ENCODE assay signal across 8 cellular contexts in genomic region chr11:77126861-77127673, GRCh38. TPM values are rescaled to one million over a fixed set of nuclear protein-coding genes. Genes with fewer than 3 reads are reported as not detected.
DNase-seq lines count a peak whose midpoint lies in the region; ATAC-seq and TF ChIP-seq lines count a peak whose summit lies in the region.

No MANE protein-coding gene starts in this region.

- H2AFZ ChIP-seq in SU-DHL-6 (ENCODE audit: low read depth, low read length, severe bottlenecking) (peak overlapping the region; percentile 49), hepatocyte (peak overlapping the region; percentile 86)

- H3K4me1 ChIP-seq in adrenal gland (replicated peaks in 1 of 2) (peaks cover 44 to 47% of the 10 kb centered on the region in 2 donors), hepatocyte (ENCODE audit: insufficient read depth) (peaks cover 13% of the 10 kb centered on the region)

- H4K20me1 ChIP-seq in SU-DHL-6 (ENCODE audit: low read depth, low read length) (no peaks in the 10 kb centered on the region), hepatocyte (ENCODE audit: insufficient read depth, poor library complexity, severe bottlenecking) (no peaks in the 10 kb centered on the region)

- 6 to 35% (median 7%) methylated on average over 4 to 33 of the region's 33 CpGs for WGBS in adrenal gland, 4 donors
- WGBS in hepatocyte (ENCODE audit: low lambda C conversion rate, missing lambda C conversion rate), result 6% methylated on average over 33 of the region's 33 CpGs

- H3K36me3 ChIP-seq in SU-DHL-6 (ENCODE audit: low read length) (no peaks in the 10 kb centered on the region), adrenal gland (replicated peaks in 1 of 2) (peaks cover 0 to 4% of the 10 kb centered on the region in 2 donors), hepatocyte (replicated peaks; ENCODE audit: insufficient read depth, low read depth) (no peaks in the 10 kb centered on the region)

- H3K4me2 ChIP-seq in SU-DHL-6 (ENCODE audit: low read depth, low read length, poor library complexity, severe bottlenecking), result peak overlapping the region; percentile 44
- peak overlapping the region; percentile 91 for H3K4me2 ChIP-seq in hepatocyte

- no peaks in the 10 kb centered on the region for H3K9me2 ChIP-seq in SU-DHL-6 (replicated peaks; ENCODE audit: insufficient read depth, low read length)
- no peaks in the 10 kb centered on the region for H3K9me2 ChIP-seq in hepatocyte (replicated peaks; ENCODE audit: insufficient read depth)

- TF ChIP-seq CTCF in HL-60 (IDR thresholded peaks at IDR 0.05; ENCODE audit: insufficient read depth, low read length), result peak; percentile 80
- peak; percentile 97 for TF ChIP-seq CTCF in SU-DHL-6 (IDR thresholded peaks at IDR 0.05; ENCODE audit: insufficient read depth, low read length, poor library complexity, severe bottlenecking)
- peak; percentile 97 to 100 (median 100) for TF ChIP-seq CTCF in adrenal gland (IDR thresholded peaks at IDR 0.05)
- TF ChIP-seq CTCF in hepatocyte (IDR thresholded peaks at IDR 0.05; ENCODE audit: poor library complexity), result peak; percentile 100
- peak; percentile 98 for TF ChIP-seq CTCF in retinal pigment epithelial cell (conservative IDR thresholded peaks at IDR 0.05; ENCODE audit: low read depth, low read length)

- H3K9ac ChIP-seq in SU-DHL-6 (ENCODE audit: low read length), result no peak overlapping the region; the same call in 1 of the 2 replicates

- H3K79me2 ChIP-seq in SU-DHL-6 (ENCODE audit: insufficient read depth, low read length), result no peaks in the 10 kb centered on the region
- H3K79me2 ChIP-seq in hepatocyte, result no peaks in the 10 kb centered on the region

- H3K27me3 ChIP-seq in HL-60 (ENCODE audit: insufficient read depth, poor library complexity, severe bottlenecking) (no peaks in the 10 kb centered on the region), SU-DHL-6 (ENCODE audit: low read length) (no peaks in the 10 kb centered on the region), adrenal gland (no peaks in the 10 kb centered on the region), hepatocyte (no peaks in the 10 kb centered on the region)

- no peaks in the 10 kb centered on the region for H3F3A ChIP-seq in SU-DHL-6 (ENCODE audit: insufficient read depth)

- intact Hi-C loops in adrenal gland (cut with DNase I), result loop anchor here (2.0 to 10.0 kb wide), 2 partner anchors 62 to 418 kb away; no protein-coding TSS in a partner anchor

- H3K4me3 ChIP-seq in HL-60 (replicated peaks; ENCODE audit: insufficient read depth, low read length) (peak overlapping the region; percentile 36), SU-DHL-6 (ENCODE audit: insufficient read depth, low read length, poor library complexity, severe bottlenecking) (no peak overlapping the region), adrenal gland (peak overlapping the region in 2 of 4 donors; percentile 30 to 69), hepatocyte (peak overlapping the region; percentile 50), retinal pigment epithelial cell (ENCODE audit: low read length) (peak overlapping the region; percentile 53)

- no peak for ATAC-seq in HG03108 (IDR thresholded peaks at IDR 0.05; ENCODE audit: unreplicated experiment)

- H3K9me3 ChIP-seq in SU-DHL-6 (ENCODE audit: insufficient read depth, low read length), result no peaks in the 10 kb centered on the region
- no peaks in the 10 kb centered on the region for H3K9me3 ChIP-seq in adrenal gland (replicated peaks in 1 of 3)
- H3K9me3 ChIP-seq in hepatocyte (ENCODE audit: low read depth), result no peaks in the 10 kb centered on the region

- peak; percentile 80 for DNase-seq in DMS53 treated with DMSO at 0.1 percent for 48 hours (lab: John Stamatoyannopoulos, UW; ENCODE audit: unreplicated experiment)
- DNase-seq in HL-60 (ENCODE audit: low read depth in 1 of 2, low spot score in 1 of 2), result peak; percentile 25 to 37
- peak; percentile 55 to 81 (median 72) for DNase-seq in adrenal gland
- DNase-seq in hepatocyte (ENCODE audit: low spot score), result peak; percentile 79
- DNase-seq in retinal pigment epithelial cell (ENCODE audit: low read depth), result no peak
- no peak for DNase-seq in NCI-H1048 (lab: John Stamatoyannopoulos, UW)

- H3K27ac ChIP-seq in HL-60 (replicated peaks), result no peak overlapping the region
- no peak overlapping the region for H3K27ac ChIP-seq in SU-DHL-6 (ENCODE audit: low read depth, low read length)
- H3K27ac ChIP-seq in adrenal gland, result peak overlapping the region; percentile 4 to 92 (median 84)
- H3K27ac ChIP-seq in hepatocyte, result peak overlapping the region; percentile 73

- TF ChIP-seq POLR2A in adrenal gland (IDR thresholded peaks at IDR 0.05), result no peak

RNA-seq across cellular contexts. Expression of gene MYO7A, which starts 1.0 kb away (rescaled TPM):
- total RNA-seq in adrenal gland (100 to 1,000 TPM in 4 of 8 donors, 10 to 100 TPM in 4; 66.1 to 175 (median 102) TPM), hepatocyte (6.4 and 9.8 TPM in 2 replicates)
- polyA plus RNA-seq in adrenal gland (100 to 1,000 TPM in 1 of 3 donors, 10 to 100 TPM in 2; 46.8 to 150 (median 67.2) TPM), hepatocyte (10.1 and 12.6 TPM in 2 replicates)

RNA-seq across cellular contexts. Expression of gene OMP, which starts 24.4 kb away (rescaled TPM):
- total RNA-seq in adrenal gland, result under 1 TPM in 2 of 8 donors, not detected in 6; 0.50 to 0.92 TPM
- 1 to 10 TPM in 1 of 3 donors, not detected in 2; 1.6 TPM for polyA plus RNA-seq in adrenal gland
- not detected in 2 replicates for total RNA-seq in hepatocyte
- 0.47 TPM in 1 of 2 replicates, not detected in the other for polyA plus RNA-seq in hepatocyte

Comparison
In these comparisons a context has a peak if more than half of its experiments do, and no peak if none do; other contexts are left out.
1. DNase-seq: peak in DMS53 treated with DMSO at 0.1 percent for 48 hours (single experiment), HL-60 (2 of 2), adrenal gland (7 of 7) and hepatocyte (single experiment); none in retinal pigment epithelial cell (single experiment) and NCI-H1048 (single experiment).
2. H3K27ac ChIP-seq: peak in adrenal gland (5 of 5) and hepatocyte (single experiment); none in HL-60 (single experiment) and SU-DHL-6 (single experiment).
3. Peak in every context shown above with its lines, with median percentiles within 50 percentile points of each other: CTCF ChIP-seq.